Comparison of ENCODE assay signal across 3 cellular contexts in the genomic region with DNA sequence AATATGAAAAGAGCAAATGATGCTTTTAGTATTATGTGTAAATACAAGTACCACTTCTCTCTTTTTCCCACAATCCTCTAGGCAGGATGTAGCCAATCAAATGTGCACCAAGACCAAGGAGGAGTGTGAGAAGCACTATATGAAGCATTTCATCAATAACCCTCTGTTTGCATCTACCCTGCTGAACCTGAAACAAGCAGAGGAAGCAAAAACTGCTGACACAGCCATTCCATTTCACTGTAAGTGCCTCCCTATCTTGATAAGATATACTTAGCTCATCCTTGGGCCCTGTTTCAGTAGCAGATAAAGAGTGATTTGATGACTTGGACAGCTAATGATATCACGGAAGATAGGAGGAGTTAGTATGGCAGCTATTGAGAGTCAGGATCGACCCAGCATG.
TF ChIP-seq lines count a peak whose summit lies in the region.

No MANE protein-coding gene starts in this region.

TF ChIP-seq in A549, 52 proteins besides CTCF, POLR2A, EP300 and RAD21:
- TF ChIP-seq MAFK (IDR thresholded peaks at IDR 0.05; ENCODE audit: partially characterized antibody) (peak; percentile 99), HOXB13 (CRISPR knock-in tag; IDR thresholded peaks at IDR 0.05; ENCODE audit: low read depth) (no peak)

TF ChIP-seq in IMR-90, 13 proteins besides CTCF, POLR2A, EP300 and RAD21:
- TF ChIP-seq MAFK (IDR thresholded peaks at IDR 0.05; ENCODE audit: low read depth, low read length) = peak; percentile 98
- no peak for TF ChIP-seq FOS (IDR thresholded peaks at IDR 0.05; ENCODE audit: low read depth, low read length)
- TF ChIP-seq MXI1 (IDR thresholded peaks at IDR 0.05; ENCODE audit: borderline replicate concordance, low read depth, low read length) = no peak
- no peak for TF ChIP-seq CEBPB (IDR thresholded peaks at IDR 0.05; ENCODE audit: low read depth, low read length)
- TF ChIP-seq, protein P1, sequence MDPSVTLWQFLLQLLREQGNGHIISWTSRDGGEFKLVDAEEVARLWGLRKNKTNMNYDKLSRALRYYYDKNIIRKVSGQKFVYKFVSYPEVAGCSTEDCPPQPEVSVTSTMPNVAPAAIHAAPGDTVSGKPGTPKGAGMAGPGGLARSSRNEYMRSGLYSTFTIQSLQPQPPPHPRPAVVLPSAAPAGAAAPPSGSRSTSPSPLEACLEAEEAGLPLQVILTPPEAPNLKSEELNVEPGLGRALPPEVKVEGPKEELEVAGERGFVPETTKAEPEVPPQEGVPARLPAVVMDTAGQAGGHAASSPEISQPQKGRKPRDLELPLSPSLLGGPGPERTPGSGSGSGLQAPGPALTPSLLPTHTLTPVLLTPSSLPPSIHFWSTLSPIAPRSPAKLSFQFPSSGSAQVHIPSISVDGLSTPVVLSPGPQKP (IDR thresholded peaks at IDR 0.05; ENCODE audit: borderline replicate concordance, low read depth, low read length) = no peak
- no peak for TF ChIP-seq SMC3 (IDR thresholded peaks at IDR 0.05; ENCODE audit: low read depth, low read length)
- TF ChIP-seq RCOR1 (IDR thresholded peaks at IDR 0.05; ENCODE audit: insufficient replicate concordance, low read length) = no peak

TF ChIP-seq in H1, 55 proteins besides CTCF, POLR2A, EP300 and RAD21:
- peak; percentile 80 for TF ChIP-seq MAFK (IDR thresholded peaks at IDR 0.05; ENCODE audit: low read depth, low read length)
- no peak for TF ChIP-seq YY1 (IDR thresholded peaks at IDR 0.05; ENCODE audit: low read depth, low read length)
